13 cellular contexts compared by ENCODE assay signal in the genomic region with DNA sequence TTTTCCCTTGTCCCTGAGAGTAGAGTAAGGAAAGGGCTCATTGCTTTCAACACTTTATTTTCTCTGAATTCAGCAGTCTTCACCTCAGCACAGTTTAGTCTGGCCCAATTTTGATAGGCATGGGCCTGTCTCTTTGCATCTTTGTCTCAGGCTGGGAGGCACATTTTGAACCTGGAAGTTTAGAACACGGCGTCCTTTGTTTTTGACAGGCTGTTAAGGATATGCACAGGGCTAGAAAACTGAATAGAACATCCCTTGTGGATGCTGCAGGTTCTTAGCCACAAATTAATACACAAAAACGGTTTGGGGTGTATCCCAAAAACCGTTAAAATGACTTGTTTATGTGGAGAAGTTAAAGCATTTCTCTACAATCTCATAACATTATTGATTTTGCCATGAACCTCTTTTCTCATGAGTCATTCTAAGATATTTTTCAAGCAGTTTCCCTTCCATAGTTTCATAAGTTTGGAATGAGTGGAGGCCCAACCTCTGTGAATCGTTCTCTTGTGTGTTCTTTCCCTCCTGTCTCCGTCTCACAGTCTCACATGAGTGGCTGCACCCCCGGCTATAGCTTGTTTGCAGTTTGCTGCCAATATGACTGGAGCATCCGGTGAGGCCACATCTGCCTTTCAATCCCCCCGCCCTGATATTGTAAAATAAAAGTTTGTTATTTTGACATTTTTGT.
A peak's percentile ranks its signal among the peaks of the same experiment; 100 is the strongest.
DNase-seq lines count a peak whose midpoint lies in the region; FAIRE-seq and TF ChIP-seq lines count a peak whose summit lies in the region.
"Had no signal": no experiment of that assay in that cellular context is flagged by ENCODE, and none has a peak within 500 bp of the region (broad histone marks: within the 10 kb centered on the region; RNA-seq: fewer than 3 reads in every experiment).

No MANE protein-coding gene starts in this region.

- DNase-seq in HS-5 (ENCODE audit: low read depth): peak; percentile 62
- peak; percentile 29 for DNase-seq in astrocyte of the hippocampus (ENCODE audit: low read depth, low spot score)
- peak; percentile 97 for DNase-seq in foreskin melanocyte
- DNase-seq in anterior cingulate cortex (lab: John Stamatoyannopoulos, UW): no peak
- no peak for DNase-seq in activated CD4-positive, alpha-beta T cell treated with anti-CD3 and anti-CD28 coated beads, Interleukin-2, amount 50 U/mL, for 4 hours
- DNase-seq in small intestine: no peak
- no peak for DNase-seq in uterus
- DNase-seq: 8988T; activated naive CD4-positive, alpha-beta T cell; Caco-2; cerebellar nuclear complex had no signal

- peaks cover 33% of the 10 kb centered on the region for H3K4me1 ChIP-seq in ACC112 (ENCODE audit: control insufficient read depth, insufficient read depth, low read length, unreplicated experiment)
- H3K4me1 ChIP-seq in small intestine (ENCODE audit: control insufficient read depth in 2 of 2, insufficient read depth in 1 of 2, low read depth in 1 of 2, low read length in 1 of 2): no peaks in the 10 kb centered on the region
- no peaks in the 10 kb centered on the region for H3K4me1 ChIP-seq in uterus
- H3K4me1 ChIP-seq: Caco-2 had no signal

- peak overlapping the region; percentile 77 for H3K27ac ChIP-seq in ACC112 (ENCODE audit: low read depth, low read length)
- H3K27ac ChIP-seq in small intestine (ENCODE audit: low read depth in 1 of 2, low read length in 1 of 2): no peak overlapping the region
- H3K27ac ChIP-seq in uterus: no peak overlapping the region

- FAIRE-seq in small intestine (lab: Jason Lieb, UNC): no peak
- FAIRE-seq: HTR-8/SVneo had no signal

- peak overlapping the region; percentile 61 for H2AFZ ChIP-seq in ACC112 (ENCODE audit: low read length, unreplicated experiment)

- H3K4me3 ChIP-seq in ACC112 (ENCODE audit: low read depth, low read length): 0 out of 2 replicates have a peak overlapping the region, but pooled peaks have one; percentile 0
- H3K4me3 ChIP-seq in small intestine (ENCODE audit: low read depth in 1 of 2, low read length in 2 of 2): no peak overlapping the region
- H3K4me3 ChIP-seq in uterus: no peak overlapping the region

- H3K79me2 ChIP-seq in ACC112 (ENCODE audit: control insufficient read depth, insufficient read depth, low read length, unreplicated experiment): no peaks in the 10 kb centered on the region

- H3K27me3 ChIP-seq in ACC112 (ENCODE audit: insufficient read depth, low read length): no peaks in the 10 kb centered on the region
- H3K27me3 ChIP-seq in small intestine (ENCODE audit: control insufficient read depth in 2 of 2, insufficient read depth in 2 of 2, low read length in 2 of 2): no peaks in the 10 kb centered on the region
- H3K27me3 ChIP-seq in uterus: no peaks in the 10 kb centered on the region

- WGBS in small intestine, 3 donors: 73 to 85% (median 81%) methylated on average over 9 of the region's 9 CpGs

- intact Hi-C loops in uterus (cut with DNase I; ENCODE audit: low total_unique reads): no loop called here

- H3K9me3 ChIP-seq in small intestine (ENCODE audit: control insufficient read depth, low read depth) (no peaks in the 10 kb centered on the region), uterus (no peaks in the 10 kb centered on the region)
- H3K9me3 ChIP-seq: Caco-2 had no signal

- TF ChIP-seq POLR2A in uterus (IDR thresholded peaks at IDR 0.05): no peak

- H3K36me3 ChIP-seq in ACC112 (ENCODE audit: insufficient read depth, low read length): no peaks in the 10 kb centered on the region
- no peaks in the 10 kb centered on the region for H3K36me3 ChIP-seq in small intestine (ENCODE audit: control insufficient read depth in 2 of 2, insufficient read depth in 2 of 2, low read length in 2 of 2)
- no peaks in the 10 kb centered on the region for H3K36me3 ChIP-seq in uterus

- TF ChIP-seq CTCF in uterus (IDR thresholded peaks at IDR 0.05): no peak

Comparison
In these comparisons a context has a peak if more than half of its experiments do, and no peak if none do; other contexts are left out.
1. DNase-seq: peak in HS-5 (single experiment), astrocyte of the hippocampus (single experiment) and foreskin melanocyte (single experiment); none in anterior cingulate cortex (0 of 58), activated CD4-positive, alpha-beta T cell treated with anti-CD3 and anti-CD28 coated beads, Interleukin-2, amount 50 U/mL, for 4 hours (0 of 2), small intestine (single experiment) and uterus (0 of 2).